Comparison of ENCODE assay signal across 1 cellular context in the genomic region with DNA sequence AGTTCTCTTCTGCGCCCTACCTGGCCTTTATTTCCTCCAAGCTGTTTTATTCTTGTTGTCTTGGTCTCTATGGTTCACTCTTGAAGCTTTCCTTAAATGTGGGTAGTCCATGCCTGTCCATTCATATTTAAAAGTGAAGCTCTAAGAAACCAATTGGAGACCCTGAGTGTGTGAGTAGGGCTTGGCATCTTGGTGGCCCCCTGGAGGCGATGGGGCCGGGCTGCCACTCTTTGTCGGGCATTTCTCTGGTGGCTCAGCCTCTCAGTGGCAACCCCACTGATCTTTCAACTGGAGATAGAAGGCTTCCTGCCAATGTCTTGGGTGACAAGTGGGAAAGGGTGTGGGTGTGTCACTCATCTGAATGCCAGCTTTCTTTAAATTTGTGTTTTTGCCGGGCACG.
TF ChIP-seq lines count a peak whose summit lies in the region.

No MANE protein-coding gene starts in this region.

TF ChIP-seq in H1, 55 proteins besides CTCF, POLR2A, EP300 and RAD21:
- TF ChIP-seq PHF8 (conservative IDR thresholded peaks at IDR 0.05; ENCODE audit: low read depth, low read length) = no peak
